In genomic region chr18:59717291-59717690, GRCh38 we compare ENCODE assay signal across 1 cellular context.
TF ChIP-seq lines count a peak whose summit lies in the region.

No MANE protein-coding gene starts in this region.

TF ChIP-seq in SK-N-SH treated with all-trans-retinoic acid at 6 μM for 48 hours, 23 proteins besides CTCF, POLR2A, EP300 and RAD21 (continued from another document):
- TF ChIP-seq PATZ1 (CRISPR knock-in tag; IDR thresholded peaks at IDR 0.05; ENCODE audit: borderline replicate concordance) = no peak
- TF ChIP-seq TSHZ2 (CRISPR knock-in tag; IDR thresholded peaks at IDR 0.05) = no peak
- TF ChIP-seq GLIS3 (CRISPR knock-in tag; IDR thresholded peaks at IDR 0.05) = no peak
- no peak for TF ChIP-seq CREB5 (CRISPR knock-in tag; IDR thresholded peaks at IDR 0.05; ENCODE audit: low read depth)
- TF ChIP-seq POU6F1 (CRISPR knock-in tag; IDR thresholded peaks at IDR 0.05; ENCODE audit: borderline replicate concordance, low read depth) = no peak
- no peak for TF ChIP-seq OSR1 (CRISPR knock-in tag; IDR thresholded peaks at IDR 0.05)
- no peak for TF ChIP-seq CSDC2 (CRISPR knock-in tag; IDR thresholded peaks at IDR 0.05)
- no peak for TF ChIP-seq ZFP3 (CRISPR knock-in tag; IDR thresholded peaks at IDR 0.05)
- no peak for TF ChIP-seq TOX (CRISPR knock-in tag; IDR thresholded peaks at IDR 0.05; ENCODE audit: borderline replicate concordance)
